ENCODE assay signal across 10 cellular contexts in genomic region chr19:40286674-40287421, GRCh38. TPM values are rescaled to one million over a fixed set of nuclear protein-coding genes. Genes with fewer than 3 reads are reported as not detected.
DNase-seq lines count a peak whose midpoint lies in the region; FAIRE-seq and TF ChIP-seq lines count a peak whose summit lies in the region.
"Had no signal": no experiment of that assay in that cellular context is flagged by ENCODE, and none has a peak within 500 bp of the region (broad histone marks: within the 10 kb centered on the region; RNA-seq: fewer than 3 reads in every experiment).

No MANE protein-coding gene starts in this region.

- H3K9me3 ChIP-seq in keratinocyte (ENCODE audit: control insufficient read depth, low read depth, low read length) (no peaks in the 10 kb centered on the region), testis (no peaks in the 10 kb centered on the region)

- H3K36me3 ChIP-seq in keratinocyte (ENCODE audit: control insufficient read depth in 2 of 2, extremely low read depth in 1 of 2, insufficient read depth in 2 of 2, low read length in 2 of 2) (peaks cover 1 to 6% of the 10 kb centered on the region in 2 experiments), testis (ENCODE audit: low read depth, missing control alignments) (no peaks in the 10 kb centered on the region)

- intact Hi-C loops in activated naive CD4-positive, alpha-beta T cell treated with anti-CD3 and anti-CD28 coated beads for 36 hours (cut with micrococcal nuclease) = no loop called here
- intact Hi-C loops in activated CD4-positive, alpha-beta memory T cell treated with anti-CD3 and anti-CD28 coated beads for 36 hours (cut with micrococcal nuclease) = loop anchor here (5.0 to 10.0 kb wide), 3 partner anchors 142 to 315 kb away; partner anchors contain the start of genes LTBP4 and ZNF546
- intact Hi-C loops in testis (cut with DNase I; ENCODE audit: low total_unique reads) = no loop called here

- H3K4me1 Mint-ChIP-seq in activated naive CD4-positive, alpha-beta T cell treated with anti-CD3 and anti-CD28 coated beads for 36 hours (ENCODE audit: low read depth) = peaks cover 36% of the 10 kb centered on the region
- H3K4me1 Mint-ChIP-seq in activated CD4-positive, alpha-beta memory T cell treated with anti-CD3 and anti-CD28 coated beads for 36 hours (ENCODE audit: low read depth) = peaks cover 32% of the 10 kb centered on the region

- DNase-seq in activated naive CD4-positive, alpha-beta T cell treated with anti-CD3 and anti-CD28 coated beads for 36 hours = no peak
- DNase-seq in activated naive CD4-positive, alpha-beta T cell treated with anti-CD3 and anti-CD28 coated beads, Interleukin-2, amount 50 U/mL, for 16 hours = no peak
- DNase-seq in activated CD4-positive, alpha-beta memory T cell treated with anti-CD3 and anti-CD28 coated beads for 36 hours = no peak
- no peak for DNase-seq in keratinocyte (ENCODE audit: low read depth, low spot score)
- DNase-seq in testis = no peak
- no peak for DNase-seq in stimulated activated naive CD4-positive, alpha-beta T cell (lab: John Stamatoyannopoulos, UW)
- no peak for DNase-seq in G401 (ENCODE audit: low spot score)
- no peak for DNase-seq in effector CD8-positive, alpha-beta T cell (lab: John Stamatoyannopoulos, UW)
- DNase-seq: NCI-H1417 treated with DMSO at 0.1 percent for 48 hours, SW 1271 had no signal

- TF ChIP-seq POLR2A in testis (IDR thresholded peaks at IDR 0.05) = no peak

- H3K4me3 Mint-ChIP-seq in activated naive CD4-positive, alpha-beta T cell treated with anti-CD3 and anti-CD28 coated beads for 36 hours = peak overlapping the region; percentile 41
- peak overlapping the region; percentile 31 for H3K4me3 Mint-ChIP-seq in activated CD4-positive, alpha-beta memory T cell treated with anti-CD3 and anti-CD28 coated beads for 36 hours

- FAIRE-seq in keratinocyte (lab: Jason Lieb, UNC) = no peak

- H4K20me1 ChIP-seq in keratinocyte (ENCODE audit: control insufficient read depth, extremely low read depth, insufficient read depth, low read length) = no peaks in the 10 kb centered on the region

- no peak for TF ChIP-seq CTCF in keratinocyte (optimal IDR thresholded peaks at IDR 0.05 in 1 of 3, IDR thresholded peaks at IDR 0.05 in 1 of 3, conservative IDR thresholded peaks at IDR 0.05 in 1 of 3; ENCODE audit: extremely low read depth in 1 of 3, insufficient read depth in 2 of 3, low read length in 3 of 3)
- TF ChIP-seq CTCF in testis (IDR thresholded peaks at IDR 0.05) = no peak

- no peaks in the 10 kb centered on the region for H3K9me3 Mint-ChIP-seq in activated naive CD4-positive, alpha-beta T cell treated with anti-CD3 and anti-CD28 coated beads for 36 hours
- no peaks in the 10 kb centered on the region for H3K9me3 Mint-ChIP-seq in activated CD4-positive, alpha-beta memory T cell treated with anti-CD3 and anti-CD28 coated beads for 36 hours

- H3K9me1 ChIP-seq in keratinocyte (ENCODE audit: control insufficient read depth, extremely low read depth, insufficient read depth, low read length) = no peaks in the 10 kb centered on the region

- H3K9ac ChIP-seq in keratinocyte (ENCODE audit: control insufficient read depth, extremely low read depth, insufficient read depth, low read length) = no peak overlapping the region

- no peak overlapping the region for H3K4me2 ChIP-seq in keratinocyte (ENCODE audit: control insufficient read depth, extremely low read depth, insufficient read depth, low read depth, low read length)

- no peak overlapping the region for H3K4me3 ChIP-seq in keratinocyte (ENCODE audit: control insufficient read depth in 2 of 3, extremely low read depth in 1 of 3, insufficient read depth in 2 of 3, low read depth in 1 of 3, low read length in 3 of 3)
- H3K4me3 ChIP-seq in testis = peak overlapping the region; percentile 93 to 95

- in situ Hi-C loops in G401 (cut with HindIII; ENCODE audit: low sequenced_read_pairs) = no loop called here

- H3K27ac Mint-ChIP-seq in activated naive CD4-positive, alpha-beta T cell treated with anti-CD3 and anti-CD28 coated beads for 36 hours = peak overlapping the region; percentile 99
- H3K27ac Mint-ChIP-seq in activated CD4-positive, alpha-beta memory T cell treated with anti-CD3 and anti-CD28 coated beads for 36 hours = peak overlapping the region; percentile 99

- H3K79me2 ChIP-seq in keratinocyte (ENCODE audit: control insufficient read depth, insufficient read depth, low read length) = peaks cover 31% of the 10 kb centered on the region

- CTCF ChIA-PET in activated naive CD4-positive, alpha-beta T cell treated with anti-CD3 and anti-CD28 coated beads for 36 hours (lab: Charles Lee) = interaction anchor here (0.6 to 1.2 kb wide), 2 partner anchors 110 to 124 kb away, joined by 3 read pairs; no protein-coding TSS in a partner anchor
- CTCF ChIA-PET in activated CD4-positive, alpha-beta memory T cell treated with anti-CD3 and anti-CD28 coated beads for 36 hours (lab: Charles Lee) = no interaction called here

- 46 to 54% methylated on average over 13 of the region's 13 CpGs for WGBS in testis, 2 donors

- dilution Hi-C loops in keratinocyte (cut with MboI; ENCODE audit: extremely low pct_ligation_motif_present, low sequenced_read_pairs) = no loop called here

- peak overlapping the region; percentile 48 for H2AFZ ChIP-seq in keratinocyte (ENCODE audit: control insufficient read depth, low read length)

- H3K4me1 ChIP-seq in keratinocyte (ENCODE audit: control insufficient read depth, extremely low read depth, insufficient read depth, low read length) = peaks cover 15% of the 10 kb centered on the region
- peaks cover 38% of the 10 kb centered on the region for H3K4me1 ChIP-seq in testis

- no peaks in the 10 kb centered on the region for H3K27me3 Mint-ChIP-seq in activated naive CD4-positive, alpha-beta T cell treated with anti-CD3 and anti-CD28 coated beads for 36 hours (ENCODE audit: low read depth)
- no peaks in the 10 kb centered on the region for H3K27me3 Mint-ChIP-seq in activated CD4-positive, alpha-beta memory T cell treated with anti-CD3 and anti-CD28 coated beads for 36 hours

- H3K27ac ChIP-seq in keratinocyte (ENCODE audit: control insufficient read depth, insufficient read depth, low read length) = no peak overlapping the region
- H3K27ac ChIP-seq in testis = peak overlapping the region; percentile 79 to 95

- H3K27me3 ChIP-seq in keratinocyte (ENCODE audit: control insufficient read depth, extremely low read depth, insufficient read depth, low read length) = no peaks in the 10 kb centered on the region
- H3K27me3 ChIP-seq in testis = no peaks in the 10 kb centered on the region

- POLR2A ChIA-PET in activated CD4-positive, alpha-beta memory T cell treated with anti-CD3 and anti-CD28 coated beads for 36 hours (lab: Charles Lee) = no interaction called here

- H3K36me3 Mint-ChIP-seq in activated naive CD4-positive, alpha-beta T cell treated with anti-CD3 and anti-CD28 coated beads for 36 hours (ENCODE audit: low read depth) = peaks cover 4% of the 10 kb centered on the region
- H3K36me3 Mint-ChIP-seq in activated CD4-positive, alpha-beta memory T cell treated with anti-CD3 and anti-CD28 coated beads for 36 hours = no peaks in the 10 kb centered on the region

RNA-seq across cellular contexts. Expression of gene AKT2, which starts 1.7 kb away (rescaled TPM):
- 100 to 1,000 TPM; 152 to 159 TPM for total RNA-seq in activated naive CD4-positive, alpha-beta T cell treated with anti-CD3 and anti-CD28 coated beads for 36 hours
- total RNA-seq in activated CD4-positive, alpha-beta memory T cell treated with anti-CD3 and anti-CD28 coated beads for 36 hours = 100 to 1,000 TPM; 126 to 127 TPM
- polyA plus RNA-seq in keratinocyte = 95.5 to 142 TPM (median 108 TPM) in 3 replicates
- 21.2 TPM for polyA plus RNA-seq in keratinocyte (2011; ENCODE audit: low read depth)
- 68.9 and 93.3 TPM in 2 replicates for polyA plus RNA-seq in keratinocyte (2011; cell fraction: cytosol; rRNA removed)
- 125 and 153 TPM in 2 replicates for polyA plus RNA-seq in keratinocyte (2011; cell fraction: nucleus; rRNA removed)
- 43.5 and 101 TPM in 2 replicates for polyA plus RNA-seq in keratinocyte (2012; ENCODE audit: low replicate concordance)
- 157 to 260 TPM (median 168 TPM) in 3 replicates for polyA minus RNA-seq in keratinocyte
- 129 TPM for polyA minus RNA-seq in keratinocyte (2011; cell fraction: cytosol; rRNA and poly(A)+ RNA removed)
- 46.3 and 65.6 TPM in 2 replicates for polyA minus RNA-seq in keratinocyte (2011; cell fraction: nucleus; rRNA and poly(A)+ RNA removed)
- total RNA-seq in testis = 100 to 1,000 TPM; 195 to 229 TPM
- 154 TPM for polyA plus RNA-seq in testis (ENCODE audit: insufficient read depth, low read depth, low replicate concordance)
- total RNA-seq in G401 (2014; rRNA removed; shearing (Covaris generic)) = 71.8 and 73.5 TPM in 2 replicates

Comparison
In these comparisons a context has a peak if more than half of its experiments do, and no peak if none do; other contexts are left out.
1. H3K4me3 ChIP-seq: peak in testis (2 of 2); none in keratinocyte (0 of 3).